ENCODE assay signal across 8 cellular contexts in the genomic region with DNA sequence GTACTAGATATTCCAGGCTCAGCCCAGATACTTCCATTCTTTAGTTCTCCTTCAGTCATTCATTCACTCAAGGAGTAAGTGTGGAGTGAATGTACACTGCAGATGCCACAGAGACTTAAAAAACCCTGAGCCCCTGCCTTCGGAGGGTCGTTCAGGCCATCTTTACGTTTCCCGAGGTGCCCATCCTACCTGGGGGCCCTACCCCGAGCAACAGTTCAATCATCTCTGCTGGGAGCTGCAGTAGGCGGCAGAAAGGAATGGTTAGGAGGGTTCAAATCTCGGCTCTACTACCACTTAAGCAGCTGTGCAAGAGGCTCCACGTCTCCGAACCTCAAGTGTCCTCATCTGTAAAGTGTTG. TPM values are rescaled to one million over a fixed set of nuclear protein-coding genes. Genes with fewer than 3 reads are reported as not detected.
DNase-seq lines count a peak whose midpoint lies in the region; ATAC-seq and TF ChIP-seq lines count a peak whose summit lies in the region.

No MANE protein-coding gene starts in this region.

- H3K79me2 ChIP-seq in DND-41 (ENCODE audit: insufficient read depth, low read length): peaks cover 36% of the 10 kb centered on the region
- peaks cover 54% of the 10 kb centered on the region for H3K79me2 ChIP-seq in osteoblast (ENCODE audit: insufficient read depth, low read length)

- TF ChIP-seq CTCF in DND-41 (IDR thresholded peaks at IDR 0.05; ENCODE audit: borderline replicate concordance, extremely low read depth, low read length, poor library complexity, severe bottlenecking): no peak
- no peak for TF ChIP-seq CTCF in NB4 (IDR thresholded peaks at IDR 0.05; ENCODE audit: low read depth, low read length)
- TF ChIP-seq CTCF in osteoblast (IDR thresholded peaks at IDR 0.05; ENCODE audit: extremely low read depth, low read depth, low read length): no peak

- no peak for TF ChIP-seq POLR2A in NB4 (IDR thresholded peaks at IDR 0.05; ENCODE audit: extremely low read depth, insufficient read length)

- H3K4me3 ChIP-seq in DND-41 (ENCODE audit: low read depth in 1 of 2, low read length in 2 of 2) (peak overlapping the region; percentile 74 to 93), NB4 (ENCODE audit: low read depth, low read length) (peak overlapping the region; percentile 98), osteoblast (ENCODE audit: insufficient read depth, low read length) (peak overlapping the region; percentile 91)

- H3K4me2 ChIP-seq in DND-41 (ENCODE audit: insufficient read depth, low read length): peak overlapping the region; percentile 96
- H3K4me2 ChIP-seq in osteoblast (ENCODE audit: insufficient read depth, low read length): peak overlapping the region; percentile 97

- H3K27ac ChIP-seq in DND-41 (ENCODE audit: low read length) (peak overlapping the region; percentile 79), epithelial cell of prostate (peak overlapping the region; percentile 59), osteoblast (ENCODE audit: low read depth, low read length) (peak overlapping the region; percentile 98)

- DNase-seq in DND-41 (no peak), NB4 (ENCODE audit: low read depth) (no peak), epithelial cell of prostate (ENCODE audit: low read depth, low spot score) (no peak), osteoblast (ENCODE audit: insufficient read length, low spot score, missing footprints) (no peak), NCI-H1105 treated with DMSO at 0.1 percent for 48 hours (lab: John Stamatoyannopoulos, UW) (no peak), AML-193 (lab: John Stamatoyannopoulos, UW) (no peak), C1 segment of cervical spinal cord (lab: John Stamatoyannopoulos, UW) (no peak)

- peak overlapping the region; percentile 82 for H3K9ac ChIP-seq in DND-41 (ENCODE audit: low read depth, low read length)

- H3K36me3 ChIP-seq in DND-41 (ENCODE audit: insufficient read depth, low read length) (peaks cover 40% of the 10 kb centered on the region), osteoblast (ENCODE audit: insufficient read depth, low read length) (peaks cover 35% of the 10 kb centered on the region)

- H3K4me1 ChIP-seq in DND-41 (ENCODE audit: insufficient read depth, low read length): peaks cover 24% of the 10 kb centered on the region
- H3K4me1 ChIP-seq in osteoblast (ENCODE audit: insufficient read depth, low read length): peaks cover 10% of the 10 kb centered on the region

- H3K27me3 ChIP-seq in DND-41 (ENCODE audit: insufficient read depth, low read length, poor library complexity) (no peaks in the 10 kb centered on the region), osteoblast (ENCODE audit: insufficient read depth, low read length) (peaks cover 10% of the 10 kb centered on the region)

- H4K20me1 ChIP-seq in DND-41 (ENCODE audit: insufficient read depth, low read length) (peaks cover 27% of the 10 kb centered on the region; the same call in 1 of the 2 replicates), osteoblast (ENCODE audit: insufficient read depth, low read length) (peaks cover 40% of the 10 kb centered on the region)

- peak; percentile 1; the same call in 1 of the 3 replicates for ATAC-seq in DND-41 (ENCODE audit: insufficient read depth, low read depth)
- no peak for ATAC-seq in HG03097 (IDR thresholded peaks at IDR 0.05; ENCODE audit: low FRiP score, unreplicated experiment)

- H3K9me3 ChIP-seq in DND-41 (ENCODE audit: insufficient read depth, low read length, severe bottlenecking) (no peaks in the 10 kb centered on the region), osteoblast (ENCODE audit: low read depth, low read length) (no peaks in the 10 kb centered on the region)

- H2AFZ ChIP-seq in DND-41 (ENCODE audit: low read depth, low read length) (peak overlapping the region; percentile 91), osteoblast (ENCODE audit: low read length) (peak overlapping the region; percentile 77)

RNA-seq across cellular contexts. Expression of gene SEC13, which starts 0.6 kb away (rescaled TPM):
- total RNA-seq in osteoblast: 201 and 204 TPM in 2 replicates

RNA-seq across cellular contexts. Expression of gene GHRL, which starts 27.6 kb away (rescaled TPM):
- total RNA-seq in osteoblast: under 0.01 TPM in 1 of 2 replicates, not detected in the other
